1 cellular context compared by ENCODE assay signal in the genomic region with DNA sequence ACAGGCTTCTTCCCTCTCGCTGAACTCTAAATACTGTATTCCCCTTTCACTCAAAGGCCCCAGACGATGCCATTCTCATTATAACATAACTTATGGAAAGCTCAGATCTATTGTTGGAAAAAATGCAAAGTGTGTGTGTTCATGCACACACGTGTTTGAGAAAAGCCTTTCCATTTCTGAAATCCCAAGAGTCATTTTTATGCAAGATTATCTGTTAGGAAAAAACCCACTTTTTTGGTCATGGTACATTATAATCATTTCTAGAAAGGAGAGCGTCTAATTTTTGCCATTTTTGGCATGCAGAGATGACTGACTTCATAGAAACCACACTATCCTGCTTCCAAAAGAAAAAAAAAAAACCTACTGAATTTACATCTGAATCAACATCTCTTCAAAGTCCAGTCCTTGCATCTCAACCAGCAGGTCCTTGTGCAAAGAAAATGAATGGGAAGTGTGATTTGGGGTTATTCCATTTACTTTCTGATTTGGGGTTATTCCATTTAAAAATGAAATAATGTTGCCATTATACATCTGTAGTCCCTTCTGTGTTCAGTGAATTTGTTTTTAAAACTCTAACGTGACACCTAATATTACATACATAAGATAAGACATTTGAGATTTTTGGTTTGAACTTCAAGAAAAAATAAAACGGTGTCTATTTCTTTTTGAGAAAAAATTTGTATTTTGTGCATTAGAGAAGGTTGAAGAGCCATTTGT.
TF ChIP-seq lines count a peak whose summit lies in the region.

No MANE protein-coding gene starts in this region.

TF ChIP-seq in GM12878, 131 proteins besides CTCF, POLR2A, EP300 and RAD21:
- TF ChIP-seq WRNIP1 (IDR thresholded peaks at IDR 0.05; ENCODE audit: borderline replicate concordance, low read depth, low read length) (no peak), SRF (IDR thresholded peaks at IDR 0.05; ENCODE audit: low read depth in 2 of 2, low read length in 2 of 2) (peak in 1 of 2 experiments; percentile 68; a peak in 1 of 4 replicates), SMAD5 (IDR thresholded peaks at IDR 0.05; ENCODE audit: low read depth) (no peak), RUNX3 (IDR thresholded peaks at IDR 0.05; ENCODE audit: low read length) (peak; percentile 57), POLR2AphosphoS5 (IDR thresholded peaks at IDR 0.05; ENCODE audit: low read length) (no peak), JUNB (IDR thresholded peaks at IDR 0.05) (peak; percentile 29; the same call in 1 of the 2 replicates), FOXM1 (IDR thresholded peaks at IDR 0.05; ENCODE audit: low read depth, low read length) (peak; percentile 45; the same call in 1 of the 2 replicates), NFYA (IDR thresholded peaks at IDR 0.05; ENCODE audit: borderline replicate concordance, low read depth, low read length) (no peak)
- TF ChIP-seq, protein P1, sequence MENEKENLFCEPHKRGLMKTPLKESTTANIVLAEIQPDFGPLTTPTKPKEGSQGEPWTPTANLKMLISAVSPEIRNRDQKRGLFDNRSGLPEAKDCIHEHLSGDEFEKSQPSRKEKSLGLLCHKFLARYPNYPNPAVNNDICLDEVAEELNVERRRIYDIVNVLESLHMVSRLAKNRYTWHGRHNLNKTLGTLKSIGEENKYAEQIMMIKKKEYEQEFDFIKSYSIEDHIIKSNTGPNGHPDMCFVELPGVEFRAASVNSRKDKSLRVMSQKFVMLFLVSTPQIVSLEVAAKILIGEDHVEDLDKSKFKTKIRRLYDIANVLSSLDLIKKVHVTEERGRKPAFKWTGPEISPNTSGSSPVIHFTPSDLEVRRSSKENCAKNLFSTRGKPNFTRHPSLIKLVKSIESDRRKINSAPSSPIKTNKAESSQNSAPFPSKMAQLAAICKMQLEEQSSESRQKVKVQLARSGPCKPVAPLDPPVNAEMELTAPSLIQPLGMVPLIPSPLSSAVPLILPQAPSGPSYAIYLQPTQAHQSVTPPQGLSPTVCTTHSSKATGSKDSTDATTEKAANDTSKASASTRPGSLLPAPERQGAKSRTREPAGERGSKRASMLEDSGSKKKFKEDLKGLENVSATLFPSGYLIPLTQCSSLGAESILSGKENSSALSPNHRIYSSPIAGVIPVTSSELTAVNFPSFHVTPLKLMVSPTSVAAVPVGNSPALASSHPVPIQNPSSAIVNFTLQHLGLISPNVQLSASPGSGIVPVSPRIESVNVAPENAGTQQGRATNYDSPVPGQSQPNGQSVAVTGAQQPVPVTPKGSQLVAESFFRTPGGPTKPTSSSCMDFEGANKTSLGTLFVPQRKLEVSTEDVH (IDR thresholded peaks at IDR 0.05; ENCODE audit: low read depth, partially characterized antibody) = no peak
